In genomic region chr21:25879203-25879602, GRCh38 we compare ENCODE assay signal across 20 cellular contexts.
A peak's percentile ranks its signal among the peaks of the same experiment; 100 is the strongest.
DNase-seq lines count a peak whose midpoint lies in the region; ATAC-seq, FAIRE-seq and TF ChIP-seq lines count a peak whose summit lies in the region.
"Had no signal": no experiment of that assay in that cellular context is flagged by ENCODE, and none has a peak within 500 bp of the region (broad histone marks: within the 10 kb centered on the region; RNA-seq: fewer than 3 reads in every experiment).

No MANE protein-coding gene starts in this region.

- H3K4me2 ChIP-seq in H1 (ENCODE audit: insufficient read depth in 1 of 2, low read depth in 2 of 2, low read length in 2 of 2) (no peak overlapping the region), smooth muscle cell (no peak overlapping the region)

- no peak overlapping the region for H2BK5ac ChIP-seq in H1 (ENCODE audit: low read depth, low read length)

- H3K36me3 ChIP-seq in H1 (ENCODE audit: control insufficient read depth in 2 of 4, insufficient read depth in 4 of 4, low read length in 3 of 4): peaks cover 4 to 23% (median 13%) of the 10 kb centered on the region in 4 experiments; a peak in 7 of 8 replicates
- peaks cover 4 to 5% of the 10 kb centered on the region in 2 donors for H3K36me3 ChIP-seq in kidney (ENCODE audit: control insufficient read depth in 1 of 2, insufficient read depth in 2 of 2, low read length in 2 of 2)
- peaks cover 0 to 1% (median 0%) of the 10 kb centered on the region in 4 donors for H3K36me3 ChIP-seq in right lobe of liver
- H3K36me3 ChIP-seq in smooth muscle cell (ENCODE audit: low read depth): peaks cover 7% of the 10 kb centered on the region

- H3K23me2 ChIP-seq in H1 (ENCODE audit: low read depth, low read length): no peaks in the 10 kb centered on the region

- TF ChIP-seq RAD21 in H1 (IDR thresholded peaks at IDR 0.05 in 1 of 2, conservative IDR thresholded peaks at IDR 0.05 in 1 of 2; ENCODE audit: low read depth in 2 of 2, low read length in 2 of 2): no peak

- H4K91ac ChIP-seq in H1 (replicated peaks; ENCODE audit: insufficient read length, low read length): no peak overlapping the region

- POLR2A ChIA-PET in H1 (lab: Charles Lee; ENCODE audit: partially characterized antibody): no interaction called here

- H3K4ac ChIP-seq in H1 (replicated peaks; ENCODE audit: insufficient read length, low read depth, low read length): no peak overlapping the region

- no peaks in the 10 kb centered on the region for H3F3A ChIP-seq in smooth muscle cell (ENCODE audit: low read depth)

- no peak overlapping the region for H2AFZ ChIP-seq in H1 (ENCODE audit: low read length)
- no peak overlapping the region for H2AFZ ChIP-seq in smooth muscle cell (ENCODE audit: low read depth)

- no peak overlapping the region for H2BK12ac ChIP-seq in H1 (ENCODE audit: low read depth, low read length)

- no peak overlapping the region for H3K56ac ChIP-seq in H1 (replicated peaks; ENCODE audit: insufficient read length, low read depth, low read length)

- no peak overlapping the region for H2AK5ac ChIP-seq in H1 (ENCODE audit: low read depth, low read length)

- no peak for TF ChIP-seq POLR2A in H1 (IDR thresholded peaks at IDR 0.05; ENCODE audit: control extremely low read depth in 1 of 2, low read depth in 2 of 2, low read length in 2 of 2)
- no peak for TF ChIP-seq POLR2A in right lobe of liver (IDR thresholded peaks at IDR 0.05)

- H3K79me2 ChIP-seq in H1 (ENCODE audit: control insufficient read depth in 1 of 2, insufficient read depth in 2 of 2, low read length in 2 of 2) (no peaks in the 10 kb centered on the region), smooth muscle cell (ENCODE audit: low read depth) (no peaks in the 10 kb centered on the region)

- TF ChIP-seq CTCF in H1 (IDR thresholded peaks at IDR 0.05; ENCODE audit: control extremely low read depth in 1 of 3, insufficient read depth in 1 of 3, low read depth in 1 of 3, low read length in 3 of 3) (no peak), kidney (IDR thresholded peaks at IDR 0.05; ENCODE audit: borderline replicate concordance, extremely low read depth, insufficient read depth) (no peak), right lobe of liver (IDR thresholded peaks at IDR 0.05) (no peak), smooth muscle cell (IDR thresholded peaks at IDR 0.05; ENCODE audit: borderline replicate concordance, insufficient read depth, poor library complexity, severe bottlenecking) (no peak)

- WGBS in H1 (ENCODE audit: extremely low coverage in 1 of 2, insufficient coverage in 1 of 2, insufficient read length in 1 of 2, insufficient replicate concordance in 2 of 2, low coverage in 1 of 2, low lambda C conversion rate in 2 of 2, missing lambda C conversion rate in 1 of 2), 2 experiments: 89% methylated on average over 3 of the region's 3 CpGs; no CpG with 5 or more reads in 1 of the 2 experiments
- WGBS in right lobe of liver (ENCODE audit: insufficient coverage, low coverage, low lambda C conversion rate, missing lambda C conversion rate): 28% methylated on average over 3 of the region's 3 CpGs
- 75% methylated on average over 3 of the region's 3 CpGs for WGBS in smooth muscle cell (ENCODE audit: low lambda C conversion rate)

- H4K20me1 ChIP-seq in H1 (replicated peaks in 1 of 2; ENCODE audit: control insufficient read depth in 1 of 2, insufficient read depth in 2 of 2, low read length in 2 of 2) (no peaks in the 10 kb centered on the region), smooth muscle cell (ENCODE audit: low read depth) (peaks cover 7% of the 10 kb centered on the region)

- H2BK20ac ChIP-seq in H1 (ENCODE audit: low read length): no peak overlapping the region

- H3K23ac ChIP-seq in H1 (ENCODE audit: insufficient read length): no peak overlapping the region

- no peak overlapping the region for H2BK15ac ChIP-seq in H1 (ENCODE audit: low read length)

- H3K9me3 ChIP-seq in H1 (ENCODE audit: insufficient read depth in 2 of 2, low read depth in 1 of 2, low read length in 1 of 2) (no peaks in the 10 kb centered on the region), kidney (ENCODE audit: control insufficient read depth in 1 of 2, low read length in 2 of 2) (no peaks in the 10 kb centered on the region), right lobe of liver (no peaks in the 10 kb centered on the region), smooth muscle cell (replicated peaks; ENCODE audit: low read depth) (no peaks in the 10 kb centered on the region)
- H3K9me3 ChIP-seq: Caco-2 had no signal

- no peak overlapping the region for H3K14ac ChIP-seq in H1 (ENCODE audit: insufficient read length)

- no peak overlapping the region for H4K8ac ChIP-seq in H1 (ENCODE audit: extremely low read depth, insufficient read depth, low read length)

- no peak overlapping the region for H3K18ac ChIP-seq in H1 (ENCODE audit: extremely low read depth, low read length)

- no peak for TF ChIP-seq EP300 in H1 (IDR thresholded peaks at IDR 0.05; ENCODE audit: borderline replicate concordance in 1 of 2, low read depth in 2 of 2, low read length in 2 of 2)

- peak; percentile 32 for FAIRE-seq in H1 (lab: Jason Lieb, UNC)
- no peak for FAIRE-seq in kidney (lab: Jason Lieb, UNC)
- FAIRE-seq: A204.1, D721Med, G401.6, GM12891, H54, K562 had no signal

- H2BK120ac ChIP-seq in H1 (replicated peaks; ENCODE audit: low read depth, low read length): no peak overlapping the region

- no peaks in the 10 kb centered on the region for H3K4me1 ChIP-seq in H1 (replicated peaks in 1 of 4; ENCODE audit: control insufficient read depth in 3 of 4, insufficient read depth in 4 of 4, low read length in 3 of 4)
- H3K4me1 ChIP-seq in kidney (ENCODE audit: control insufficient read depth in 1 of 2, insufficient read depth in 1 of 2, low read depth in 1 of 2, low read length in 2 of 2): peaks cover 0 to 3% of the 10 kb centered on the region in 2 donors
- peaks cover 0 to 18% (median 3%) of the 10 kb centered on the region in 4 donors for H3K4me1 ChIP-seq in right lobe of liver
- H3K4me1 ChIP-seq in smooth muscle cell (ENCODE audit: low read depth): no peaks in the 10 kb centered on the region

- H3K9ac ChIP-seq in H1 (replicated peaks in 1 of 4; ENCODE audit: extremely low read depth in 1 of 4, low read depth in 3 of 4, low read length in 3 of 4): no peak overlapping the region
- H3K9ac ChIP-seq in kidney (ENCODE audit: low read length in 2 of 2): no peak overlapping the region
- H3K9ac ChIP-seq in smooth muscle cell (ENCODE audit: low read depth): no peak overlapping the region

- H4K5ac ChIP-seq in H1 (ENCODE audit: insufficient read length, low read depth, low read length): no peak overlapping the region

- DNase-seq in H1 (ENCODE audit: low read depth in 1 of 2, low spot score in 2 of 2) (no peak), kidney (no peak), right lobe of liver (peak in 1 of 3 donors; percentile 65), smooth muscle cell (lab: John Stamatoyannopoulos, UW; ENCODE audit: unreplicated experiment) (no peak), mucosa of gallbladder (ENCODE audit: low spot score) (no peak), KBM-7 (no peak)
- DNase-seq: AML-193; Caco-2; CD4-positive, alpha-beta T cell; HCEC 1CT; IMR-90 had no signal

- in situ Hi-C loops in KBM-7 (cut with MboI; ENCODE audit: low pct_unique_long_range_greater_than_20kb, low sequenced_read_pairs): no loop called here

- intact Hi-C loops in kidney (cut with DNase I): no loop called here
- intact Hi-C loops in right lobe of liver (cut with DNase I): no loop called here

- H3K27me3 ChIP-seq in H1 (replicated peaks in 1 of 4; ENCODE audit: control insufficient read depth in 3 of 4, extremely low read depth in 1 of 4, insufficient read depth in 3 of 4, low read length in 3 of 4) (no peaks in the 10 kb centered on the region), right lobe of liver (no peaks in the 10 kb centered on the region), smooth muscle cell (ENCODE audit: low read depth) (no peaks in the 10 kb centered on the region)

- ATAC-seq in right lobe of liver (peak; percentile 84 to 97 (median 88)), GM18498 (IDR thresholded peaks at IDR 0.05; ENCODE audit: unreplicated experiment) (no peak), GM21737 (IDR thresholded peaks at IDR 0.05; ENCODE audit: unreplicated experiment) (no peak)
- ATAC-seq: K562 had no signal

- H3K4me3 ChIP-seq in H1 (ENCODE audit: extremely low read depth in 1 of 4, insufficient read depth in 2 of 4, low read depth in 3 of 4, low read length in 4 of 4) (no peak overlapping the region), kidney (ENCODE audit: low read length in 2 of 2) (no peak overlapping the region), right lobe of liver (no peak overlapping the region), smooth muscle cell (no peak overlapping the region)
- H3K4me3 ChIP-seq: K562 had no signal

- no peaks in the 10 kb centered on the region for H3K79me1 ChIP-seq in H1 (ENCODE audit: low read depth, low read length)

- CTCF ChIA-PET in H1 (lab: Charles Lee; ENCODE audit: partially characterized antibody): interaction anchor here (0.8 kb wide), 1 partner anchor 14 kb away, joined by 3 read pairs; no protein-coding TSS in a partner anchor

- no peak overlapping the region for H3K27ac ChIP-seq in H1 (ENCODE audit: low read depth, low read length)
- H3K27ac ChIP-seq in kidney (ENCODE audit: low read depth in 2 of 2, low read length in 2 of 2): peak overlapping the region; percentile 26 to 28
- H3K27ac ChIP-seq in right lobe of liver: peak overlapping the region; percentile 1 to 86 (median 81)
- peak overlapping the region; percentile 69 for H3K27ac ChIP-seq in smooth muscle cell (ENCODE audit: low read depth)
- H3K27ac ChIP-seq: C4-2B had no signal

TF ChIP-seq in H1, 55 proteins besides CTCF, POLR2A, EP300 and RAD21:
- TF ChIP-seq KDM4A (IDR thresholded peaks at IDR 0.05; ENCODE audit: low read depth, low read length, severe bottlenecking): no peak
- no peak for TF ChIP-seq TCF12 (IDR thresholded peaks at IDR 0.05; ENCODE audit: low read depth, low read length)
- no peak for TF ChIP-seq ZNF274 (IDR thresholded peaks at IDR 0.05; ENCODE audit: borderline replicate concordance, extremely low read depth, low read length)
TF ChIP-seq in H1: peak in this region for 0.

Comparison
In these comparisons a context has a peak if more than half of its experiments do, and no peak if none do; other contexts are left out.
1. ATAC-seq: peak in right lobe of liver (4 of 4); none in GM18498 (single experiment) and GM21737 (single experiment).